ENCODE assay signal across 1 cellular context in genomic region chr20:3202965-3203314, GRCh38.
TF ChIP-seq lines count a peak whose summit lies in the region.

No MANE protein-coding gene starts in this region.

TF ChIP-seq in HepG2, 621 proteins besides CTCF, POLR2A, EP300 and RAD21 (continued from another document and continues in another):
- TF ChIP-seq, protein P1, sequence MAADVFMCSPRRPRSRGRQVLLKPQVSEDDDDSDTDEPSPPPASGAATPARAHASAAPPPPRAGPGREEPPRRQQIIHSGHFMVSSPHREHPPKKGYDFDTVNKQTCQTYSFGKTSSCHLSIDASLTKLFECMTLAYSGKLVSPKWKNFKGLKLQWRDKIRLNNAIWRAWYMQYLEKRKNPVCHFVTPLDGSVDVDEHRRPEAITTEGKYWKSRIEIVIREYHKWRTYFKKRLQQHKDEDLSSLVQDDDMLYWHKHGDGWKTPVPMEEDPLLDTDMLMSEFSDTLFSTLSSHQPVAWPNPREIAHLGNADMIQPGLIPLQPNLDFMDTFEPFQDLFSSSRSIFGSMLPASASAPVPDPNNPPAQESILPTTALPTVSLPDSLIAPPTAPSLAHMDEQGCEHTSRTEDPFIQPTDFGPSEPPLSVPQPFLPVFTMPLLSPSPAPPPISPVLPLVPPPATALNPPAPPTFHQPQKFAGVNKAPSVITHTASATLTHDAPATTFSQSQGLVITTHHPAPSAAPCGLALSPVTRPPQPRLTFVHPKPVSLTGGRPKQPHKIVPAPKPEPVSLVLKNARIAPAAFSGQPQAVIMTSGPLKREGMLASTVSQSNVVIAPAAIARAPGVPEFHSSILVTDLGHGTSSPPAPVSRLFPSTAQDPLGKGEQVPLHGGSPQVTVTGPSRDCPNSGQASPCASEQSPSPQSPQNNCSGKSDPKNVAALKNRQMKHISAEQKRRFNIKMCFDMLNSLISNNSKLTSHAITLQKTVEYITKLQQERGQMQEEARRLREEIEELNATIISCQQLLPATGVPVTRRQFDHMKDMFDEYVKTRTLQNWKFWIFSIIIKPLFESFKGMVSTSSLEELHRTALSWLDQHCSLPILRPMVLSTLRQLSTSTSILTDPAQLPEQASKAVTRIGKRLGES (CRISPR knock-in tag; IDR thresholded peaks at IDR 0.05; ENCODE audit: borderline replicate concordance), result no peak
- TF ChIP-seq ZNF337 (CRISPR knock-in tag; IDR thresholded peaks at IDR 0.05; ENCODE audit: borderline replicate concordance, low read depth) (no peak), FOXJ3 (CRISPR knock-in tag; IDR thresholded peaks at IDR 0.05; ENCODE audit: borderline replicate concordance) (peak; percentile 12; the same call in 1 of the 2 replicates), ZNF275 (CRISPR knock-in tag; IDR thresholded peaks at IDR 0.05; ENCODE audit: borderline replicate concordance) (0 out of 2 replicates have a peak, but pooled peaks have one; percentile 79), FOXP1 (IDR thresholded peaks at IDR 0.05) (no peak), FOXP1 (CRISPR knock-in tag; IDR thresholded peaks at IDR 0.05) (no peak), TCF7L2 (IDR thresholded peaks at IDR 0.05; ENCODE audit: low read depth, low read length) (no peak), ZNF503 (CRISPR knock-in tag; IDR thresholded peaks at IDR 0.05) (0 out of 2 replicates have a peak, but pooled peaks have one; percentile 53), ZEB1 (IDR thresholded peaks at IDR 0.05; ENCODE audit: insufficient replicate concordance, low read depth) (no peak), MYC (CRISPR knock-in tag; IDR thresholded peaks at IDR 0.05; ENCODE audit: borderline replicate concordance) (no peak), ZNF333 (CRISPR knock-in tag; IDR thresholded peaks at IDR 0.05; ENCODE audit: borderline replicate concordance) (no peak), ZNF160 (CRISPR knock-in tag; IDR thresholded peaks at IDR 0.05) (0 out of 2 replicates have a peak, but pooled peaks have one; percentile 50), ZNF556 (CRISPR knock-in tag; IDR thresholded peaks at IDR 0.05; ENCODE audit: borderline replicate concordance) (no peak), HNF4A (CRISPR knock-in tag; IDR thresholded peaks at IDR 0.05) (no peak), RERE (CRISPR knock-in tag; IDR thresholded peaks at IDR 0.05; ENCODE audit: low read depth) (no peak), ZNF576 (CRISPR knock-in tag; IDR thresholded peaks at IDR 0.05) (no peak)
- TF ChIP-seq, protein P2, sequence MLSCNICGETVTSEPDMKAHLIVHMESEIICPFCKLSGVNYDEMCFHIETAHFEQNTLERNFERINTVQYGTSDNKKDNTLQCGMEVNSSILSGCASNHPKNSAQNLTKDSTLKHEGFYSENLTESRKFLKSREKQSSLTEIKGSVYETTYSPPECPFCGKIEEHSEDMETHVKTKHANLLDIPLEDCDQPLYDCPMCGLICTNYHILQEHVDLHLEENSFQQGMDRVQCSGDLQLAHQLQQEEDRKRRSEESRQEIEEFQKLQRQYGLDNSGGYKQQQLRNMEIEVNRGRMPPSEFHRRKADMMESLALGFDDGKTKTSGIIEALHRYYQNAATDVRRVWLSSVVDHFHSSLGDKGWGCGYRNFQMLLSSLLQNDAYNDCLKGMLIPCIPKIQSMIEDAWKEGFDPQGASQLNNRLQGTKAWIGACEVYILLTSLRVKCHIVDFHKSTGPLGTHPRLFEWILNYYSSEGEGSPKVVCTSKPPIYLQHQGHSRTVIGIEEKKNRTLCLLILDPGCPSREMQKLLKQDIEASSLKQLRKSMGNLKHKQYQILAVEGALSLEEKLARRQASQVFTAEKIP (CRISPR knock-in tag; IDR thresholded peaks at IDR 0.05; ENCODE audit: borderline replicate concordance), result no peak
- TF ChIP-seq, protein P3, sequence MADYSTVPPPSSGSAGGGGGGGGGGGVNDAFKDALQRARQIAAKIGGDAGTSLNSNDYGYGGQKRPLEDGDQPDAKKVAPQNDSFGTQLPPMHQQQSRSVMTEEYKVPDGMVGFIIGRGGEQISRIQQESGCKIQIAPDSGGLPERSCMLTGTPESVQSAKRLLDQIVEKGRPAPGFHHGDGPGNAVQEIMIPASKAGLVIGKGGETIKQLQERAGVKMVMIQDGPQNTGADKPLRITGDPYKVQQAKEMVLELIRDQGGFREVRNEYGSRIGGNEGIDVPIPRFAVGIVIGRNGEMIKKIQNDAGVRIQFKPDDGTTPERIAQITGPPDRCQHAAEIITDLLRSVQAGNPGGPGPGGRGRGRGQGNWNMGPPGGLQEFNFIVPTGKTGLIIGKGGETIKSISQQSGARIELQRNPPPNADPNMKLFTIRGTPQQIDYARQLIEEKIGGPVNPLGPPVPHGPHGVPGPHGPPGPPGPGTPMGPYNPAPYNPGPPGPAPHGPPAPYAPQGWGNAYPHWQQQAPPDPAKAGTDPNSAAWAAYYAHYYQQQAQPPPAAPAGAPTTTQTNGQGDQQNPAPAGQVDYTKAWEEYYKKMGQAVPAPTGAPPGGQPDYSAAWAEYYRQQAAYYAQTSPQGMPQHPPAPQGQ (CRISPR knock-in tag; IDR thresholded peaks at IDR 0.05; ENCODE audit: borderline replicate concordance), result no peak
- TF ChIP-seq, protein P4, sequence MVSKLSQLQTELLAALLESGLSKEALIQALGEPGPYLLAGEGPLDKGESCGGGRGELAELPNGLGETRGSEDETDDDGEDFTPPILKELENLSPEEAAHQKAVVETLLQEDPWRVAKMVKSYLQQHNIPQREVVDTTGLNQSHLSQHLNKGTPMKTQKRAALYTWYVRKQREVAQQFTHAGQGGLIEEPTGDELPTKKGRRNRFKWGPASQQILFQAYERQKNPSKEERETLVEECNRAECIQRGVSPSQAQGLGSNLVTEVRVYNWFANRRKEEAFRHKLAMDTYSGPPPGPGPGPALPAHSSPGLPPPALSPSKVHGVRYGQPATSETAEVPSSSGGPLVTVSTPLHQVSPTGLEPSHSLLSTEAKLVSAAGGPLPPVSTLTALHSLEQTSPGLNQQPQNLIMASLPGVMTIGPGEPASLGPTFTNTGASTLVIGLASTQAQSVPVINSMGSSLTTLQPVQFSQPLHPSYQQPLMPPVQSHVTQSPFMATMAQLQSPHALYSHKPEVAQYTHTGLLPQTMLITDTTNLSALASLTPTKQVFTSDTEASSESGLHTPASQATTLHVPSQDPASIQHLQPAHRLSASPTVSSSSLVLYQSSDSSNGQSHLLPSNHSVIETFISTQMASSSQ (IDR thresholded peaks at IDR 0.05; ENCODE audit: low read depth), result no peak
- TF ChIP-seq, protein P4 (CRISPR knock-in tag; IDR thresholded peaks at IDR 0.05; ENCODE audit: borderline replicate concordance), result no peak; the same call in 1 of the 2 replicates
- TF ChIP-seq, protein P5, sequence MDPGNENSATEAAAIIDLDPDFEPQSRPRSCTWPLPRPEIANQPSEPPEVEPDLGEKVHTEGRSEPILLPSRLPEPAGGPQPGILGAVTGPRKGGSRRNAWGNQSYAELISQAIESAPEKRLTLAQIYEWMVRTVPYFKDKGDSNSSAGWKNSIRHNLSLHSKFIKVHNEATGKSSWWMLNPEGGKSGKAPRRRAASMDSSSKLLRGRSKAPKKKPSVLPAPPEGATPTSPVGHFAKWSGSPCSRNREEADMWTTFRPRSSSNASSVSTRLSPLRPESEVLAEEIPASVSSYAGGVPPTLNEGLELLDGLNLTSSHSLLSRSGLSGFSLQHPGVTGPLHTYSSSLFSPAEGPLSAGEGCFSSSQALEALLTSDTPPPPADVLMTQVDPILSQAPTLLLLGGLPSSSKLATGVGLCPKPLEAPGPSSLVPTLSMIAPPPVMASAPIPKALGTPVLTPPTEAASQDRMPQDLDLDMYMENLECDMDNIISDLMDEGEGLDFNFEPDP (CRISPR knock-in tag; conservative IDR thresholded peaks at IDR 0.05), result no peak
- TF ChIP-seq, protein P6, sequence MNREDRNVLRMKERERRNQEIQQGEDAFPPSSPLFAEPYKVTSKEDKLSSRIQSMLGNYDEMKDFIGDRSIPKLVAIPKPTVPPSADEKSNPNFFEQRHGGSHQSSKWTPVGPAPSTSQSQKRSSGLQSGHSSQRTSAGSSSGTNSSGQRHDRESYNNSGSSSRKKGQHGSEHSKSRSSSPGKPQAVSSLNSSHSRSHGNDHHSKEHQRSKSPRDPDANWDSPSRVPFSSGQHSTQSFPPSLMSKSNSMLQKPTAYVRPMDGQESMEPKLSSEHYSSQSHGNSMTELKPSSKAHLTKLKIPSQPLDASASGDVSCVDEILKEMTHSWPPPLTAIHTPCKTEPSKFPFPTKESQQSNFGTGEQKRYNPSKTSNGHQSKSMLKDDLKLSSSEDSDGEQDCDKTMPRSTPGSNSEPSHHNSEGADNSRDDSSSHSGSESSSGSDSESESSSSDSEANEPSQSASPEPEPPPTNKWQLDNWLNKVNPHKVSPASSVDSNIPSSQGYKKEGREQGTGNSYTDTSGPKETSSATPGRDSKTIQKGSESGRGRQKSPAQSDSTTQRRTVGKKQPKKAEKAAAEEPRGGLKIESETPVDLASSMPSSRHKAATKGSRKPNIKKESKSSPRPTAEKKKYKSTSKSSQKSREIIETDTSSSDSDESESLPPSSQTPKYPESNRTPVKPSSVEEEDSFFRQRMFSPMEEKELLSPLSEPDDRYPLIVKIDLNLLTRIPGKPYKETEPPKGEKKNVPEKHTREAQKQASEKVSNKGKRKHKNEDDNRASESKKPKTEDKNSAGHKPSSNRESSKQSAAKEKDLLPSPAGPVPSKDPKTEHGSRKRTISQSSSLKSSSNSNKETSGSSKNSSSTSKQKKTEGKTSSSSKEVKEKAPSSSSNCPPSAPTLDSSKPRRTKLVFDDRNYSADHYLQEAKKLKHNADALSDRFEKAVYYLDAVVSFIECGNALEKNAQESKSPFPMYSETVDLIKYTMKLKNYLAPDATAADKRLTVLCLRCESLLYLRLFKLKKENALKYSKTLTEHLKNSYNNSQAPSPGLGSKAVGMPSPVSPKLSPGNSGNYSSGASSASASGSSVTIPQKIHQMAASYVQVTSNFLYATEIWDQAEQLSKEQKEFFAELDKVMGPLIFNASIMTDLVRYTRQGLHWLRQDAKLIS (CRISPR knock-in tag; IDR thresholded peaks at IDR 0.05), result no peak
